ENCODE assay signal across 10 cellular contexts in the genomic region with DNA sequence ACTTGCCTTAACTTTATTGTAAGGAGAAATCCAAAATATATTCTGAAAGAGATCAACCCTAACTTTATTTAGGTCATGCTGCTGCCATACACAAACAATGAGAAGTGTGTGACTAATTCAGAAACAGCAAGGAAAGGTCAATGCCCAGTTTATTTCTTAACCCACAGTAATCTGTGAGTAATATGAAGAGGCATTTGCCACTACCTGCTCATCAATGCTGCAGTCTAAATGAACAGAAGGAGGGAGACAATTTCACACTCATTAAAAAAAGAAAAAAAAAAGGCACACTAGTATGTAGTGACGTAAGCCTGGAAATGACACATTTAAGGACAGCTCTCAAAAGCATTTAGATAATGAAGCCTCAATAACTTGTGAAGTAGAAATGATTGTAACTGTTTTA.
DNase-seq lines count a peak whose midpoint lies in the region; ATAC-seq, FAIRE-seq and TF ChIP-seq lines count a peak whose summit lies in the region.
"Had no signal": no experiment of that assay in that cellular context is flagged by ENCODE, and none has a peak within 500 bp of the region (broad histone marks: within the 10 kb centered on the region; RNA-seq: fewer than 3 reads in every experiment).

No MANE protein-coding gene starts in this region.

- BruUV-seq in GM12878 (replicated peaks; lab: Mats Ljungman, UMichigan) = no TSS peak

- TF ChIP-seq CTCF in GM12865 (IDR thresholded peaks at IDR 0.05; ENCODE audit: insufficient read depth, low read depth, low read length, missing control alignments) = no peak
- TF ChIP-seq CTCF in GM12878 (IDR thresholded peaks at IDR 0.05 in 2 of 3, conservative IDR thresholded peaks at IDR 0.05 in 1 of 3; ENCODE audit: control insufficient read depth in 2 of 3, extremely low read depth in 1 of 3, insufficient read depth in 1 of 3, low read depth in 3 of 3, low read length in 3 of 3) = no peak
- no peak for TF ChIP-seq CTCF in colonic mucosa (IDR thresholded peaks at IDR 0.05)
- TF ChIP-seq CTCF in suprapubic skin (IDR thresholded peaks at IDR 0.05) = no peak
- TF ChIP-seq CTCF in ovary (IDR thresholded peaks at IDR 0.05) = no peak

- H3K9me3 ChIP-seq in GM12878 (replicated peaks; ENCODE audit: control insufficient read depth, insufficient read depth, low read length) (no peaks in the 10 kb centered on the region), colonic mucosa (no peaks in the 10 kb centered on the region), suprapubic skin (no peaks in the 10 kb centered on the region), ovary (no peaks in the 10 kb centered on the region)
- H3K9me3 ChIP-seq: neutrophil, tibial nerve had no signal

- SMC1A ChIA-PET in GM12878 (lab: Charles Lee; ENCODE audit: uncharacterized antibody, unreplicated experiment) = interaction anchor here (0.6 to 1.2 kb wide), 2 partner anchors 64 to 362 kb away, joined by 3 read pairs; no protein-coding TSS in a partner anchor

- H4K20me1 ChIP-seq in GM12878 (ENCODE audit: control insufficient read depth, insufficient read depth) = no peaks in the 10 kb centered on the region

- no peak for FAIRE-seq in GM12878 (lab: Jason Lieb, UNC)

- no peaks in the 10 kb centered on the region for H3K36me3 ChIP-seq in GM12878 (ENCODE audit: control insufficient read depth in 2 of 2, insufficient read depth in 2 of 2, low read length in 1 of 2)
- H3K36me3 ChIP-seq in colonic mucosa = no peaks in the 10 kb centered on the region
- no peaks in the 10 kb centered on the region for H3K36me3 ChIP-seq in suprapubic skin
- no peaks in the 10 kb centered on the region for H3K36me3 ChIP-seq in ovary
- H3K36me3 ChIP-seq: neutrophil had no signal

- in situ Hi-C loops in GM12878 (cut with MboI) = no loop called here

- no peaks in the 10 kb centered on the region for H3K79me2 ChIP-seq in GM12878 (ENCODE audit: control insufficient read depth, insufficient read depth, low read length)

- WGBS in GM12878 (ENCODE audit: insufficient coverage, insufficient replicate concordance, low lambda C conversion rate, missing lambda C conversion rate) = 0% methylated on average over 1 of the region's 1 CpG
- 69% methylated on average over 1 of the region's 1 CpG for WGBS in suprapubic skin
- WGBS in ovary, 3 donors = 89 to 98% (median 96%) methylated on average over 1 of the region's 1 CpG

- intact Hi-C loops in GM12878 (cut with micrococcal nuclease; ENCODE audit: unreplicated experiment) (no loop called here), colonic mucosa (cut with DNase I) (no loop called here), ovary (cut with DNase I) (no loop called here)

- peak; percentile 42 for ATAC-seq in HG03432 (IDR thresholded peaks at IDR 0.05; ENCODE audit: unreplicated experiment)
- ATAC-seq in GM12878 = peak; percentile 67

- H3K4me3 ChIP-seq in GM12865 (ENCODE audit: low read depth, low read length) (no peak overlapping the region), GM12878 (no peak overlapping the region), colonic mucosa (no peak overlapping the region), suprapubic skin (no peak overlapping the region), ovary (no peak overlapping the region)
- H3K4me3 ChIP-seq: tibial nerve had no signal

- no peak for TF ChIP-seq POLR2A in GM12878 (IDR thresholded peaks at IDR 0.05; ENCODE audit: low read depth, low read length)
- no peak for TF ChIP-seq POLR2A in suprapubic skin (IDR thresholded peaks at IDR 0.05)
- TF ChIP-seq POLR2A in ovary (IDR thresholded peaks at IDR 0.05) = no peak

- H3K9ac ChIP-seq in GM12878 (ENCODE audit: control insufficient read depth, insufficient read depth, low read length) (no peak overlapping the region), colonic mucosa (ENCODE audit: low read depth in 2 of 2, low read length in 2 of 2) (no peak overlapping the region)

- no peak for TF ChIP-seq RAD21 in GM12878 (IDR thresholded peaks at IDR 0.05; ENCODE audit: insufficient read depth, low read depth, low read length)

- H3K27ac ChIP-seq in GM12878 (ENCODE audit: control insufficient read depth, insufficient read depth) = no peak overlapping the region
- no peak overlapping the region for H3K27ac ChIP-seq in colonic mucosa
- H3K27ac ChIP-seq in suprapubic skin = no peak overlapping the region
- H3K27ac ChIP-seq in ovary = no peak overlapping the region
- H3K27ac ChIP-seq: neutrophil, tibial nerve had no signal

- TF ChIP-seq EP300 in GM12878 (IDR thresholded peaks at IDR 0.05; ENCODE audit: borderline replicate concordance in 1 of 2, control insufficient read depth in 1 of 2, low read depth in 2 of 2, low read length in 2 of 2) (peak; percentile 47 to 56; a peak in 2 of 4 replicates), suprapubic skin (IDR thresholded peaks at IDR 0.05) (no peak), ovary (IDR thresholded peaks at IDR 0.05) (no peak)

- H3K4me1 ChIP-seq in GM12878 (ENCODE audit: control insufficient read depth, insufficient read depth, low read length) (peaks cover 55% of the 10 kb centered on the region), colonic mucosa (no peaks in the 10 kb centered on the region), suprapubic skin (peaks cover 12% of the 10 kb centered on the region), ovary (ENCODE audit: insufficient read depth) (peaks cover 2% of the 10 kb centered on the region)

- CTCF ChIA-PET in GM12878 (lab: Yijun Ruan, JAX) = no interaction called here

- H3K27me3 ChIP-seq in GM12878 (replicated peaks in 1 of 2; ENCODE audit: control insufficient read depth in 2 of 2, insufficient read depth in 2 of 2, low read length in 1 of 2) (no peaks in the 10 kb centered on the region), colonic mucosa (no peaks in the 10 kb centered on the region), suprapubic skin (no peaks in the 10 kb centered on the region), ovary (no peaks in the 10 kb centered on the region)
- H3K27me3 ChIP-seq: neutrophil, tibial nerve had no signal

- POLR2A ChIA-PET in GM12878 (lab: Charles Lee) = interaction anchor here (0.6 kb wide), 1 partner anchor 1350 kb away, joined by 3 read pairs; no protein-coding TSS in a partner anchor

- RAD21 ChIA-PET in GM12878 (lab: Charles Lee; ENCODE audit: unreplicated experiment) = interaction anchor here (1.2 kb wide), 1 partner anchor 14 kb away, joined by 3 read pairs; no protein-coding TSS in a partner anchor

- no peak overlapping the region for H3K4me2 ChIP-seq in GM12878 (ENCODE audit: control insufficient read depth, insufficient read depth)

- no peak overlapping the region for H2AFZ ChIP-seq in GM12878 (ENCODE audit: control insufficient read depth, low read depth, low read length)

- DNase-seq in GM12865 (ENCODE audit: low read depth) (peak; percentile 64), GM12878 (ENCODE audit: low read depth, low spot score) (peak; percentile 52), renal cortical epithelial cell (ENCODE audit: low read depth) (peak; percentile 98), colonic mucosa (no peak), suprapubic skin (ENCODE audit: low spot score in 2 of 2) (no peak), germinal center (ENCODE audit: low spot score) (no peak), ovary (no peak)

TF ChIP-seq in GM12878, 131 proteins besides CTCF, POLR2A, EP300 and RAD21 (continues in another document):
- TF ChIP-seq MYC (IDR thresholded peaks at IDR 0.05; ENCODE audit: insufficient read depth, insufficient read length, insufficient replicate concordance, low read length, severe bottlenecking) (no peak), POLR2AphosphoS2 (IDR thresholded peaks at IDR 0.05; ENCODE audit: low read depth, low read length) (no peak), SP1 (IDR thresholded peaks at IDR 0.05; ENCODE audit: low read depth, low read length) (no peak), EGR1 (IDR thresholded peaks at IDR 0.05; ENCODE audit: borderline replicate concordance in 1 of 2, low read depth in 2 of 2, low read length in 2 of 2) (no peak), NRF1 (conservative IDR thresholded peaks at IDR 0.05; ENCODE audit: low read depth, low read length) (no peak), FOXK2 (IDR thresholded peaks at IDR 0.05) (no peak), HDGF (IDR thresholded peaks at IDR 0.05) (no peak), NR2F1 (conservative IDR thresholded peaks at IDR 0.05) (peak; percentile 66), ZNF217 (IDR thresholded peaks at IDR 0.05) (no peak), ZNF24 (IDR thresholded peaks at IDR 0.05) (no peak), SUZ12 (IDR thresholded peaks at IDR 0.05; ENCODE audit: unreplicated experiment) (no peak), BCL11A (IDR thresholded peaks at IDR 0.05; ENCODE audit: low read depth, low read length) (peak; percentile 81)
- TF ChIP-seq, protein P1, sequence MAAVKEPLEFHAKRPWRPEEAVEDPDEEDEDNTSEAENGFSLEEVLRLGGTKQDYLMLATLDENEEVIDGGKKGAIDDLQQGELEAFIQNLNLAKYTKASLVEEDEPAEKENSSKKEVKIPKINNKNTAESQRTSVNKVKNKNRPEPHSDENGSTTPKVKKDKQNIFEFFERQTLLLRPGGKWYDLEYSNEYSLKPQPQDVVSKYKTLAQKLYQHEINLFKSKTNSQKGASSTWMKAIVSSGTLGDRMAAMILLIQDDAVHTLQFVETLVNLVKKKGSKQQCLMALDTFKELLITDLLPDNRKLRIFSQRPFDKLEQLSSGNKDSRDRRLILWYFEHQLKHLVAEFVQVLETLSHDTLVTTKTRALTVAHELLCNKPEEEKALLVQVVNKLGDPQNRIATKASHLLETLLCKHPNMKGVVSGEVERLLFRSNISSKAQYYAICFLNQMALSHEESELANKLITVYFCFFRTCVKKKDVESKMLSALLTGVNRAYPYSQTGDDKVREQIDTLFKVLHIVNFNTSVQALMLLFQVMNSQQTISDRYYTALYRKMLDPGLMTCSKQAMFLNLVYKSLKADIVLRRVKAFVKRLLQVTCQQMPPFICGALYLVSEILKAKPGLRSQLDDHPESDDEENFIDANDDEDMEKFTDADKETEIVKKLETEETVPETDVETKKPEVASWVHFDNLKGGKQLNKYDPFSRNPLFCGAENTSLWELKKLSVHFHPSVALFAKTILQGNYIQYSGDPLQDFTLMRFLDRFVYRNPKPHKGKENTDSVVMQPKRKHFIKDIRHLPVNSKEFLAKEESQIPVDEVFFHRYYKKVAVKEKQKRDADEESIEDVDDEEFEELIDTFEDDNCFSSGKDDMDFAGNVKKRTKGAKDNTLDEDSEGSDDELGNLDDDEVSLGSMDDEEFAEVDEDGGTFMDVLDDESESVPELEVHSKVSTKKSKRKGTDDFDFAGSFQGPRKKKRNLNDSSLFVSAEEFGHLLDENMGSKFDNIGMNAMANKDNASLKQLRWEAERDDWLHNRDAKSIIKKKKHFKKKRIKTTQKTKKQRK (IDR thresholded peaks at IDR 0.05; ENCODE audit: low read depth, low read length) = no peak

Comparison
In these comparisons a context has a peak if more than half of its experiments do, and no peak if none do; other contexts are left out.
1. DNase-seq: peak in GM12865 (single experiment), GM12878 (single experiment) and renal cortical epithelial cell (single experiment); none in colonic mucosa (single experiment), suprapubic skin (0 of 2), germinal center (single experiment) and ovary (0 of 5).